Comparison of ENCODE assay signal across 17 cellular contexts in genomic region chr12:20455001-20455706, GRCh38.
DNase-seq lines count a peak whose midpoint lies in the region; TF ChIP-seq lines count a peak whose summit lies in the region.
"Had no signal": no experiment of that assay in that cellular context is flagged by ENCODE, and none has a peak within 500 bp of the region (broad histone marks: within the 10 kb centered on the region; RNA-seq: fewer than 3 reads in every experiment).

No MANE protein-coding gene starts in this region.

- H4K20me1 ChIP-seq in GM23248 (ENCODE audit: insufficient read depth) = no peaks in the 10 kb centered on the region

- H3K27ac ChIP-seq in GM23248 = no peak overlapping the region
- H3K27ac ChIP-seq in ascending aorta = peak overlapping the region; percentile 2 to 32
- no peak overlapping the region for H3K27ac ChIP-seq in brain microvascular endothelial cell

- H3K9me2 ChIP-seq in GM23248 (ENCODE audit: insufficient read depth) = no peaks in the 10 kb centered on the region

- DNase-seq in AG20443 (ENCODE audit: low spot score) = peak; percentile 11
- DNase-seq in GM23248 = peak; percentile 27
- no peak for DNase-seq in ascending aorta (ENCODE audit: low spot score in 2 of 2)
- DNase-seq in fibroblast of villous mesenchyme (ENCODE audit: low read depth) = peak; percentile 57
- DNase-seq in LoVo (ENCODE audit: low spot score) = no peak
- no peak for DNase-seq in brain microvascular endothelial cell
- no peak for DNase-seq in SIG-M5 treated with dmso at 0.1 percent for 504 hours (lab: John Stamatoyannopoulos, UW; ENCODE audit: unreplicated experiment)
- DNase-seq in NCI-H524 treated with DMSO at 0.1 percent for 48 hours (lab: John Stamatoyannopoulos, UW) = no peak
- DNase-seq: Calu3; CD4-positive, alpha-beta T cell; DMS79; GF-D8; GOT3; HFFc6; NCI-H1092; NCI-H1694 had no signal

- H3K27me3 ChIP-seq in GM23248 (replicated peaks; ENCODE audit: insufficient read depth) (no peaks in the 10 kb centered on the region), ascending aorta (no peaks in the 10 kb centered on the region), brain microvascular endothelial cell (replicated peaks) (no peaks in the 10 kb centered on the region)

- TF ChIP-seq CTCF in ascending aorta (IDR thresholded peaks at IDR 0.05) = no peak
- no peak for TF ChIP-seq CTCF in fibroblast of villous mesenchyme (IDR thresholded peaks at IDR 0.05; ENCODE audit: insufficient read depth, low read depth, low read length)
- TF ChIP-seq CTCF in brain microvascular endothelial cell (IDR thresholded peaks at IDR 0.05; ENCODE audit: low read depth, low read length, missing control alignments) = no peak

- no peak overlapping the region for H3K9ac ChIP-seq in GM23248

- no peaks in the 10 kb centered on the region for H3F3A ChIP-seq in GM23248 (ENCODE audit: insufficient read depth)

- H3K36me3 ChIP-seq in GM23248 (ENCODE audit: low read depth) = no peaks in the 10 kb centered on the region
- H3K36me3 ChIP-seq in ascending aorta = no peaks in the 10 kb centered on the region
- H3K36me3 ChIP-seq in brain microvascular endothelial cell (replicated peaks) = no peaks in the 10 kb centered on the region

- in situ Hi-C loops in GM23248 (cut with MboI) (no loop called here), brain microvascular endothelial cell (cut with HindIII; ENCODE audit: low pct_ligation_motif_present, low sequenced_read_pairs) (no loop called here)

- H3K4me3 ChIP-seq in GM23248 (no peak overlapping the region), ascending aorta (no peak overlapping the region), fibroblast of villous mesenchyme (ENCODE audit: low read depth, low read length) (no peak overlapping the region), brain microvascular endothelial cell (ENCODE audit: low read depth, low read length) (no peak overlapping the region)
- H3K4me3 ChIP-seq: K562 had no signal

- intact Hi-C loops in ascending aorta (cut with DNase I) = no loop called here

- H3K79me2 ChIP-seq in GM23248 (ENCODE audit: insufficient read depth) = no peaks in the 10 kb centered on the region

- H2AFZ ChIP-seq in GM23248 = no peak overlapping the region

- H3K9me3 ChIP-seq in GM23248 (ENCODE audit: low read depth) (no peaks in the 10 kb centered on the region), ascending aorta (no peaks in the 10 kb centered on the region)

- peaks cover 9% of the 10 kb centered on the region; the same call in 1 of the 2 replicates for H3K4me1 ChIP-seq in GM23248 (ENCODE audit: insufficient read depth)
- peaks cover 0 to 11% of the 10 kb centered on the region in 2 donors for H3K4me1 ChIP-seq in ascending aorta

- no peak overlapping the region for H3K4me2 ChIP-seq in GM23248 (ENCODE audit: unreplicated experiment)

- WGBS in GM23248 (ENCODE audit: low coverage in 1 of 2, low lambda C conversion rate in 2 of 2, missing lambda C conversion rate in 2 of 2), 2 experiments = 23 to 31% methylated on average over 4 of the region's 4 CpGs

Comparison
In these comparisons a context has a peak if more than half of its experiments do, and no peak if none do; other contexts are left out.
1. DNase-seq: peak in AG20443 (single experiment), GM23248 (single experiment) and fibroblast of villous mesenchyme (single experiment); none in ascending aorta (0 of 2), LoVo (single experiment), brain microvascular endothelial cell (single experiment), SIG-M5 treated with dmso at 0.1 percent for 504 hours (single experiment) and NCI-H524 treated with DMSO at 0.1 percent for 48 hours (single experiment).
2. H3K27ac ChIP-seq: peak in ascending aorta (2 of 2); none in GM23248 (single experiment) and brain microvascular endothelial cell (single experiment).